ENCODE assay signal across 14 cellular contexts in the genomic region with DNA sequence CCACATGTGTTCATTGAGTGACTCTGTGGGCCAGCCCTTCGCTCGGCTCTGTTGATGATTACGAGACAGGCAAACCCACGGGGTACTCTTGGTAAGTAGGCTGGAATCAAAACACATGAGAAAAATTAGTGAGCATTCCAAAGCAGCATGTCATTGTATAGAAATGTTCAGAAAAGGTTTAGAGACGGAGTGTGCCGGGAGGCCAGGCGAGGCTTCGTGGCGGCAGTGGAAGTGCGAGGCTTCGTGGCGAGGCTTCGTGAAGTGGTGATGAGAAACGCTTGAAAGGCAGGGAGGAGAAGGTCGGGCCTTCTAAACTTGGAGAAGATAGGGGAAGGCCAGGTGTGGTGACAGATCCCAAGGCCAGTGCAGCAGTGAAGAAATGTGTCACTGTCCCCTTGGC.
DNase-seq lines count a peak whose midpoint lies in the region; ATAC-seq and TF ChIP-seq lines count a peak whose summit lies in the region.
"Had no signal": no experiment of that assay in that cellular context is flagged by ENCODE, and none has a peak within 500 bp of the region (broad histone marks: within the 10 kb centered on the region; RNA-seq: fewer than 3 reads in every experiment).

No MANE protein-coding gene starts in this region.

- ATAC-seq in sciatic nerve: no peak

- no peak overlapping the region for H3K4me3 ChIP-seq in AG10803 (ENCODE audit: low read length)

- no peak overlapping the region for H3K27ac Mint-ChIP-seq in activated naive CD4-positive, alpha-beta T cell treated with anti-CD3 and anti-CD28 coated beads for 36 hours
- no peak overlapping the region for H3K27ac Mint-ChIP-seq in immature natural killer cell
- H3K27ac Mint-ChIP-seq: CD4-positive, alpha-beta T cell had no signal

- intact Hi-C loops in sciatic nerve (cut with DNase I): no loop called here
- intact Hi-C loops in activated naive CD4-positive, alpha-beta T cell treated with anti-CD3 and anti-CD28 coated beads for 36 hours (cut with micrococcal nuclease): no loop called here

- H3K4me1 Mint-ChIP-seq in activated naive CD4-positive, alpha-beta T cell treated with anti-CD3 and anti-CD28 coated beads for 36 hours (ENCODE audit: low read depth): no peaks in the 10 kb centered on the region
- H3K4me1 Mint-ChIP-seq in immature natural killer cell: no peaks in the 10 kb centered on the region

- H3K27me3 Mint-ChIP-seq in activated naive CD4-positive, alpha-beta T cell treated with anti-CD3 and anti-CD28 coated beads for 36 hours (ENCODE audit: low read depth): no peaks in the 10 kb centered on the region
- peaks cover 3 to 6% (median 3%) of the 10 kb centered on the region in 3 donors for H3K27me3 Mint-ChIP-seq in immature natural killer cell (ENCODE audit: low read depth in 3 of 3)
- H3K27me3 Mint-ChIP-seq: CD4-positive, alpha-beta T cell had no signal

- DNase-seq in AG10803 (ENCODE audit: low read depth) (peak; percentile 5), astrocyte of the hippocampus (ENCODE audit: low read depth, low spot score) (peak; percentile 1), islet precursor cell (peak; percentile 32), sciatic nerve (ENCODE audit: low spot score) (peak; percentile 36), immature natural killer cell (no peak), NCI-H146 treated with DMSO at 0.1 percent for 48 hours (lab: John Stamatoyannopoulos, UW; ENCODE audit: unreplicated experiment) (no peak)
- DNase-seq in activated naive CD4-positive, alpha-beta T cell treated with anti-CD3 and anti-CD28 coated beads for 36 hours: no peak
- DNase-seq: 8988T; C1 segment of cervical spinal cord; Calu3; CD4-positive, alpha-beta T cell; DMS 273 treated with DMSO at 0.1 percent for 48 hours; GOT3; H9 had no signal

- H3K36me3 Mint-ChIP-seq in activated naive CD4-positive, alpha-beta T cell treated with anti-CD3 and anti-CD28 coated beads for 36 hours (ENCODE audit: low read depth): no peaks in the 10 kb centered on the region
- H3K36me3 Mint-ChIP-seq in immature natural killer cell: no peaks in the 10 kb centered on the region

- CTCF ChIA-PET in activated naive CD4-positive, alpha-beta T cell treated with anti-CD3 and anti-CD28 coated beads for 36 hours (lab: Charles Lee): no interaction called here

- peaks cover 2% of the 10 kb centered on the region for H3K9me3 Mint-ChIP-seq in activated naive CD4-positive, alpha-beta T cell treated with anti-CD3 and anti-CD28 coated beads for 36 hours
- H3K9me3 Mint-ChIP-seq in immature natural killer cell: no peaks in the 10 kb centered on the region
- H3K9me3 Mint-ChIP-seq: CD4-positive, alpha-beta T cell; H9 had no signal

- no peak for TF ChIP-seq CTCF in AG10803 (conservative IDR thresholded peaks at IDR 0.05; ENCODE audit: low read length)

- no peak overlapping the region for H3K4me3 Mint-ChIP-seq in activated naive CD4-positive, alpha-beta T cell treated with anti-CD3 and anti-CD28 coated beads for 36 hours
- H3K4me3 Mint-ChIP-seq in immature natural killer cell: no peak overlapping the region
- H3K4me3 Mint-ChIP-seq: CD4-positive, alpha-beta T cell; H9 had no signal

Comparison
In these comparisons a context has a peak if more than half of its experiments do, and no peak if none do; other contexts are left out.
1. DNase-seq: peak in AG10803 (single experiment), astrocyte of the hippocampus (single experiment), islet precursor cell (single experiment) and sciatic nerve (single experiment); none in activated naive CD4-positive, alpha-beta T cell treated with anti-CD3 and anti-CD28 coated beads for 36 hours (single experiment), immature natural killer cell (0 of 3) and NCI-H146 treated with DMSO at 0.1 percent for 48 hours (single experiment).